ENCODE assay signal across 24 cellular contexts in the genomic region with DNA sequence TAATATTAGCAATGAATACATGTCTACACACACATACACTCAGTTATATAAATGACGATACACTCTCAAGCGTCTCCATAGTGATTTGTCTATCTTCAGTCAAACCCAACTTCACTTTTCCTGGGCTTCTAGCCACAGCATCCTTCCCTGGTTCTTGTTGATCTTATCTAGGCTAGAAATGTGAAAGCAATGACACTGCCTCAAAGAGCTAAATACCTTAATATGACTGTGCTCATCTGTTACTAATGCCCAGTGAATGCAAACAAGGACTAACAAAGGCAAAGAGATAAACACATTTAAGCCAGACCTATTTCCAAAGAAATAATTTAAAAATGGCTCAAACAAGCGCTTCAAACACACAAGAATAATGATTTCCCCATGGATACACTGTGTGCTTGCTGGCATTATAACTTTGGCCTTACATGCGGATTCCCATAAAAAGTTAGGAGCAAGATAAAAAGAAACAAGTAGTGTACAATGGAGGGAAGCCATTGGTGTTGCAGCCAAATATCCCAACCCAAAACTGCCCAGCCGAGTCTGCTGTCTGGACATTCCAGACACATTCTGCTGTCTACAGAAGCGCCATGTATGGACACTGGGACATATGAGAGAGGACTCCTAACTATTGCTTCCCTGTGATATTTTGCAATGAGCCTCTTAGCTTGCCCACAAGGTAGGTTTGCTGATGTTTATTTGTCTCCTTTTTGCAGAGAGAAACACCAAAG.
DNase-seq lines count a peak whose midpoint lies in the region; ATAC-seq, FAIRE-seq and TF ChIP-seq lines count a peak whose summit lies in the region.
"Had no signal": no experiment of that assay in that cellular context is flagged by ENCODE, and none has a peak within 500 bp of the region (broad histone marks: within the 10 kb centered on the region; RNA-seq: fewer than 3 reads in every experiment).

No MANE protein-coding gene starts in this region.

- H3K4me3 ChIP-seq in coronary artery: no peak overlapping the region
- no peak overlapping the region for H3K4me3 ChIP-seq in muscle layer of colon (ENCODE audit: low read depth in 1 of 2, low read length in 2 of 2)
- H3K4me3 ChIP-seq in tibial artery: no peak overlapping the region
- H3K4me3 ChIP-seq: BLaER1, left ventricle myocardium inferior had no signal

- intact Hi-C loops in tibial artery (cut with DNase I; ENCODE audit: low total_unique reads): loop anchor here (10.0 kb wide), 1 partner anchor 48 kb away; a partner anchor contains a TSS

- FAIRE-seq in urothelium cell line (lab: Jason Lieb, UNC): no peak
- FAIRE-seq: colon had no signal

- DNase-seq in GM04503 (ENCODE audit: low read depth) (peak; percentile 83), coronary artery (ENCODE audit: low spot score) (no peak), tibial artery (peak in 1 of 2 donors; percentile 76), HUDEP-2 (lab: John Stamatoyannopoulos, UW; ENCODE audit: unreplicated experiment in 76 of 76) (no peak), urothelium cell line (ENCODE audit: low spot score) (no peak)
- DNase-seq: activated CD4-positive, alpha-beta T cell treated with anti-CD3 and anti-CD28 coated beads, Interleukin-2, amount 50 U/mL, for 1 hour; activated naive CD8-positive, alpha-beta T cell treated with anti-CD3 and anti-CD28 coated beads, Interleukin-2, amount 10 ng/mL, durations not matched to agents 7 days and 5 days; COR-L47; DND-41; endodermal cell; HCEC 1CT; head of caudate nucleus; left ventricle myocardium inferior; MV-4-11; NCI-H1694 treated with DMSO at 0.1 percent for 48 hours; nephron progenitor cell; stimulated activated CD4-positive, alpha-beta T cell treated with anti-CD3 and anti-CD28 coated beads, Interleukin-1b, Interleukin-23, amount 100 ng/mL, for 48 hours had no signal

- no peaks in the 10 kb centered on the region for H3K9me3 ChIP-seq in muscle layer of colon (ENCODE audit: low read length)
- no peaks in the 10 kb centered on the region for H3K9me3 ChIP-seq in tibial artery
- H3K9me3 ChIP-seq: BLaER1, left ventricle myocardium inferior had no signal

- H3K36me3 ChIP-seq in muscle layer of colon (ENCODE audit: insufficient read depth, low read length) (no peaks in the 10 kb centered on the region), tibial artery (no peaks in the 10 kb centered on the region)
- H3K36me3 ChIP-seq: BLaER1, left ventricle myocardium inferior had no signal

- no peaks in the 10 kb centered on the region for H3K27me3 ChIP-seq in muscle layer of colon (ENCODE audit: control insufficient read depth in 1 of 2, insufficient read depth in 2 of 2, low read length in 2 of 2)
- no peaks in the 10 kb centered on the region for H3K27me3 ChIP-seq in tibial artery
- H3K27me3 ChIP-seq: BLaER1 had no signal

- no peak for ATAC-seq in GM19455 (IDR thresholded peaks at IDR 0.05; ENCODE audit: unreplicated experiment)
- ATAC-seq in GM18858 (IDR thresholded peaks at IDR 0.05; ENCODE audit: unreplicated experiment): no peak
- ATAC-seq: SK-N-SH treated with all-trans-retinoic acid at 6 μM for 48 hours had no signal

- TF ChIP-seq CTCF in coronary artery (IDR thresholded peaks at IDR 0.05): no peak
- no peak for TF ChIP-seq CTCF in tibial artery (IDR thresholded peaks at IDR 0.05)

- peak overlapping the region; percentile 65 to 71 for H3K27ac ChIP-seq in coronary artery
- peak overlapping the region; percentile 19 for H3K27ac ChIP-seq in muscle layer of colon (ENCODE audit: low read depth, low read length)
- H3K27ac ChIP-seq in tibial artery: peak overlapping the region; percentile 66 to 67
- H3K27ac ChIP-seq: BLaER1, KMS-11, left ventricle myocardium inferior had no signal

- H3K4me1 ChIP-seq in muscle layer of colon (ENCODE audit: insufficient read depth, low read length): peaks cover 19% of the 10 kb centered on the region
- H3K4me1 ChIP-seq in tibial artery: peaks cover 0 to 41% (median 21%) of the 10 kb centered on the region in 4 donors
- H3K4me1 ChIP-seq: BLaER1 had no signal

- no peak overlapping the region for H3K9ac ChIP-seq in muscle layer of colon (ENCODE audit: low read length)
- H3K9ac ChIP-seq: BLaER1, KMS-11 had no signal
